ENCODE assay signal across 1 cellular context in the genomic region with DNA sequence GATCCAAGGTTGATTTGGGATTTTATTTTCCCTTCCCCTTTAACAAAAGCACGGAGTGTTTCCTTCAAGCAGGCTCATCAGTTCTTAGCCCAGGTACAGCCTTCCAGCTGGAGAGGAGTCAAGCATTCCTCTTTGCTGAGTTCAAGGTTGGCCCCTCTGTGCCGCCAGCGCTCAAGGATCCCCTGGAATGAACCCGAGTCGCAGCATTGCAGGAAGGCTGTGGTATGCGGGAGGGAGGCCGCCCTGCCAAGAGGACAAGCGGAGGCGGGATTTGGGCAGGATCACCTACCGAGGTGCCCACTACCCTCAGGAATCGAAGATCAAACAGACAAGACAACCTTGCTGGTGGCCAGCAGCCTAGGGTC.
TF ChIP-seq lines count a peak whose summit lies in the region.

No MANE protein-coding gene starts in this region.

TF ChIP-seq in WTC11, 78 proteins besides CTCF, POLR2A, EP300 and RAD21 (continued from another document):
- TF ChIP-seq, protein P1, sequence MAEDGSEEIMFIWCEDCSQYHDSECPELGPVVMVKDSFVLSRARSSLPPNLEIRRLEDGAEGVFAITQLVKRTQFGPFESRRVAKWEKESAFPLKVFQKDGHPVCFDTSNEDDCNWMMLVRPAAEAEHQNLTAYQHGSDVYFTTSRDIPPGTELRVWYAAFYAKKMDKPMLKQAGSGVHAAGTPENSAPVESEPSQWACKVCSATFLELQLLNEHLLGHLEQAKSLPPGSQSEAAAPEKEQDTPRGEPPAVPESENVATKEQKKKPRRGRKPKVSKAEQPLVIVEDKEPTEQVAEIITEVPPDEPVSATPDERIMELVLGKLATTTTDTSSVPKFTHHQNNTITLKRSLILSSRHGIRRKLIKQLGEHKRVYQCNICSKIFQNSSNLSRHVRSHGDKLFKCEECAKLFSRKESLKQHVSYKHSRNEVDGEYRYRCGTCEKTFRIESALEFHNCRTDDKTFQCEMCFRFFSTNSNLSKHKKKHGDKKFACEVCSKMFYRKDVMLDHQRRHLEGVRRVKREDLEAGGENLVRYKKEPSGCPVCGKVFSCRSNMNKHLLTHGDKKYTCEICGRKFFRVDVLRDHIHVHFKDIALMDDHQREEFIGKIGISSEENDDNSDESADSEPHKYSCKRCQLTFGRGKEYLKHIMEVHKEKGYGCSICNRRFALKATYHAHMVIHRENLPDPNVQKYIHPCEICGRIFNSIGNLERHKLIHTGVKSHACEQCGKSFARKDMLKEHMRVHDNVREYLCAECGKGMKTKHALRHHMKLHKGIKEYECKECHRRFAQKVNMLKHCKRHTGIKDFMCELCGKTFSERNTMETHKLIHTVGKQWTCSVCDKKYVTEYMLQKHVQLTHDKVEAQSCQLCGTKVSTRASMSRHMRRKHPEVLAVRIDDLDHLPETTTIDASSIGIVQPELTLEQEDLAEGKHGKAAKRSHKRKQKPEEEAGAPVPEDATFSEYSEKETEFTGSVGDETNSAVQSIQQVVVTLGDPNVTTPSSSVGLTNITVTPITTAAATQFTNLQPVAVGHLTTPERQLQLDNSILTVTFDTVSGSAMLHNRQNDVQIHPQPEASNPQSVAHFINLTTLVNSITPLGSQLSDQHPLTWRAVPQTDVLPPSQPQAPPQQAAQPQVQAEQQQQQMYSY (CRISPR knock-in tag; IDR thresholded peaks at IDR 0.05) = no peak
- TF ChIP-seq, protein P2, sequence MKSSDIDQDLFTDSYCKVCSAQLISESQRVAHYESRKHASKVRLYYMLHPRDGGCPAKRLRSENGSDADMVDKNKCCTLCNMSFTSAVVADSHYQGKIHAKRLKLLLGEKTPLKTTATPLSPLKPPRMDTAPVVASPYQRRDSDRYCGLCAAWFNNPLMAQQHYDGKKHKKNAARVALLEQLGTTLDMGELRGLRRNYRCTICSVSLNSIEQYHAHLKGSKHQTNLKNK (CRISPR knock-in tag; IDR thresholded peaks at IDR 0.05) = no peak
- TF ChIP-seq ZBTB21 (CRISPR knock-in tag; IDR thresholded peaks at IDR 0.05; ENCODE audit: borderline replicate concordance) (no peak), GRHL2 (CRISPR knock-in tag; IDR thresholded peaks at IDR 0.05; ENCODE audit: insufficient replicate concordance, severe bottlenecking) (no peak), ATF1 (CRISPR knock-in tag; IDR thresholded peaks at IDR 0.05) (no peak), NR2C2 (CRISPR knock-in tag; IDR thresholded peaks at IDR 0.05) (no peak), NFYB (CRISPR knock-in tag; conservative IDR thresholded peaks at IDR 0.05; ENCODE audit: low read depth) (no peak), ZNF219 (CRISPR knock-in tag; IDR thresholded peaks at IDR 0.05; ENCODE audit: borderline replicate concordance) (no peak), NFATC4 (CRISPR knock-in tag; IDR thresholded peaks at IDR 0.05) (no peak)
- TF ChIP-seq, protein P3, sequence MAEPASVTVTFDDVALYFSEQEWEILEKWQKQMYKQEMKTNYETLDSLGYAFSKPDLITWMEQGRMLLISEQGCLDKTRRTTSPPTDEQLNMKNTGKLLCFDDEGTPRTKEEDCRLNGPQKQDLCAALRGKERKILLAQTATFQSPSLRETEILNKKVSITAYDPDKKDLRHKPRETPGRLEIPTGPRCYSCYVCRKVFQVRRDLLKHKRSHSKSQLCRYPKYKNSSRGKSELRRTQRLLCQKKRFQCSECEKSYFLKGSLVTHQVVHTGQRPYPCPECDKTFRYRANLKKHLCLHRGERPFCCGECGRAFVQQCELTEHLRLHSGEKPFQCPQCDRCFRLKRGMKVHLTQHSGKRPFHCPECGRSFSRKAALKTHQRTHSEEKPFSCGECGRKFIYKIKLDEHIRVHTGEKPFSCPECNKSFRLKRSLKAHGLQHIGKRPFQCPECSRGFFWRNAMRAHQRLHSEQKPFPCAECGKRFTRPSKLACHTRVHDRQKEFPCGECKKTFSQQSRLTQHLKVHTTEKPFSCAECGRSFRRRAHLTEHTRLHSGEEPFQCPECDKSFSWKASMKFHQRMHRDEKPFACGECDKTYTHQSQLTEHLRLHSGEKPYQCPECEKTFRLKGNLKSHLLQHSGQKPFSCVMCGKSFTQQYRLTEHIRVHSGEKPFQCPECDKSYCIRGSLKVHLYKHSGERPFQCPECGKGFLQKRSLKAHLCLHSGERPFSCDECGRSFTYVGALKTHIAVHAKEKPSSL (CRISPR knock-in tag; conservative IDR thresholded peaks at IDR 0.05) = no peak
- TF ChIP-seq, protein P4, sequence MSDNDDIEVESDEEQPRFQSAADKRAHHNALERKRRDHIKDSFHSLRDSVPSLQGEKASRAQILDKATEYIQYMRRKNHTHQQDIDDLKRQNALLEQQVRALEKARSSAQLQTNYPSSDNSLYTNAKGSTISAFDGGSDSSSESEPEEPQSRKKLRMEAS (CRISPR knock-in tag; IDR thresholded peaks at IDR 0.05) = no peak
- TF ChIP-seq, protein P5, sequence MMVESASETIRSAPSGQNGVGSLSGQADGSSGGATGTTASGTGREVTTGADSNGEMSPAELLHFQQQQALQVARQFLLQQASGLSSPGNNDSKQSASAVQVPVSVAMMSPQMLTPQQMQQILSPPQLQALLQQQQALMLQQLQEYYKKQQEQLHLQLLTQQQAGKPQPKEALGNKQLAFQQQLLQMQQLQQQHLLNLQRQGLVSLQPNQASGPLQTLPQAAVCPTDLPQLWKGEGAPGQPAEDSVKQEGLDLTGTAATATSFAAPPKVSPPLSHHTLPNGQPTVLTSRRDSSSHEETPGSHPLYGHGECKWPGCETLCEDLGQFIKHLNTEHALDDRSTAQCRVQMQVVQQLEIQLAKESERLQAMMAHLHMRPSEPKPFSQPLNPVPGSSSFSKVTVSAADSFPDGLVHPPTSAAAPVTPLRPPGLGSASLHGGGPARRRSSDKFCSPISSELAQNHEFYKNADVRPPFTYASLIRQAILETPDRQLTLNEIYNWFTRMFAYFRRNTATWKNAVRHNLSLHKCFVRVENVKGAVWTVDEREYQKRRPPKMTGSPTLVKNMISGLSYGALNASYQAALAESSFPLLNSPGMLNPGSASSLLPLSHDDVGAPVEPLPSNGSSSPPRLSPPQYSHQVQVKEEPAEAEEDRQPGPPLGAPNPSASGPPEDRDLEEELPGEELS (CRISPR knock-in tag; IDR thresholded peaks at IDR 0.05) = no peak
